Comparison of ENCODE assay signal across 14 cellular contexts in the genomic region with DNA sequence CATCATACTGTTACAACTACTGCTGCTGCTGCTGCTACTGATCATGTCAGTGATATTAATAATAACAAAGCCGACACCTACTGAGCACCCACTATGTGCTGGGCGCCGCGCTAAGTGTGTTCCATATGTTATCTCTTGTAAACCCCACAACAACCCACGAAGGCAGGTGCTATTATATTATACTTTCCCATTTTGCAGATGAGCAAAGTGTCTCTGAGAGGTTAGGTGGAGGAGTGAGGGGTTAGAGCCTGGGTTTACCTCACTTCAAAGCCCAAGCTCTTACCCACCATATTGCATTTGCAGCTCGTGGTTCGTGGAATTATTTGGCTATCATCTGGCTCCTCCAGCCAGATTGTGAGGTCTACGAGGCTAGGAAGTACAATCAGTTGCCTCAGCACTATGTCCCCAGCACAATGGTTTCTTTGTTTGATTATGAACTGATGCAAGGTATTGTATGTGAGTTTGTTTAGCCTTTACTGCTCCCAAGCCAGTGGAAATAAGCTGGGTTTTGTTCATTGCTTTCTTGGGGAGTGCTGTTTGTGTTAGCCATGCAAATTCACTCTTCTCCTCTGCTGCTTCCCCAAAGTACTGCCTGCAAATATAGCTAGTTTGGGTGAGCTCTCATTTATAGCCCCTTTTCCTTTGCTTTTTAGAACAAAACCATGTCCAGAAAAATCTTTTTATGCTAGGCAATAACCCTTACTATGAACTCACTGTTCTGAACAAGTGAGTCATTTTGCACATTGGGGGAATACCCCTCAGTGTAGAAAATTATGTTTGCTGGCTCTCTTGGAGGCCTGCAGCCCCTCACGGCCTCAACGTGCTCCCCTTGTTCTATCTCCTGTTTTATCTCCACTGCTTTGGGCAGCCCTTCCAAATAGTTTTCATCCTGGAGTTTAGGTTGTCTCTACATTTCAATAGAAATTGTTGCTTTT.
DNase-seq lines count a peak whose midpoint lies in the region; ATAC-seq, FAIRE-seq and TF ChIP-seq lines count a peak whose summit lies in the region.
"Had no signal": no experiment of that assay in that cellular context is flagged by ENCODE, and none has a peak within 500 bp of the region (broad histone marks: within the 10 kb centered on the region; RNA-seq: fewer than 3 reads in every experiment).

No MANE protein-coding gene starts in this region.

- peaks cover 72% of the 10 kb centered on the region for H3K4me1 Mint-ChIP-seq in nephron

- H3K4me3 Mint-ChIP-seq in nephron, result no peak overlapping the region
- H3K4me3 Mint-ChIP-seq: IgD-negative memory B cell had no signal

- H3K36me3 Mint-ChIP-seq in nephron (ENCODE audit: low read depth), result no peaks in the 10 kb centered on the region
- H3K36me3 Mint-ChIP-seq: IgD-negative memory B cell had no signal

- no peaks in the 10 kb centered on the region for H3K9me3 Mint-ChIP-seq in nephron
- H3K9me3 Mint-ChIP-seq: IgD-negative memory B cell had no signal

- H3K27me3 Mint-ChIP-seq in nephron (ENCODE audit: low read depth), result peaks cover 7% of the 10 kb centered on the region
- H3K27me3 Mint-ChIP-seq: IgD-negative memory B cell had no signal

- FAIRE-seq in GM18507 (lab: Jason Lieb, UNC), result peak; percentile 38
- FAIRE-seq: keratinocyte had no signal

- peak overlapping the region; percentile 64 to 89 (median 84) for H3K27ac Mint-ChIP-seq in nephron

- TF ChIP-seq CTCF in nephron (IDR thresholded peaks at IDR 0.05; ENCODE audit: unreplicated experiment in 3 of 3), result no peak

- ATAC-seq in GM21825 (IDR thresholded peaks at IDR 0.05; ENCODE audit: unreplicated experiment) (peak; percentile 51), HG03469 (IDR thresholded peaks at IDR 0.05; ENCODE audit: unreplicated experiment) (no peak), GM18517 (IDR thresholded peaks at IDR 0.05; ENCODE audit: unreplicated experiment) (no peak)

- DNase-seq in GM18507 (ENCODE audit: extremely low spot score, insufficient read length, low read depth), result no peak
- peak; percentile 94 for DNase-seq in NCI-H748 (lab: John Stamatoyannopoulos, UW; ENCODE audit: unreplicated experiment)
- no peak for DNase-seq in NCI-H2029 treated with DMSO at 0.1 percent for 48 hours (lab: John Stamatoyannopoulos, UW)
- no peak for DNase-seq in RKO (ENCODE audit: low spot score)
- DNase-seq: amniotic stem cell, GF-D8, GM23248, OCI-M1 had no signal
